8 cellular contexts compared by ENCODE assay signal in genomic region chr19:4971424-4971793, GRCh38. TPM values are rescaled to one million over a fixed set of nuclear protein-coding genes. Genes with fewer than 3 reads are reported as not detected.
DNase-seq lines count a peak whose midpoint lies in the region; ATAC-seq and TF ChIP-seq lines count a peak whose summit lies in the region.

No MANE protein-coding gene starts in this region.

- DNase-seq in HPDE6-E6E7 (ENCODE audit: extremely low spot score) (peak; percentile 66), fibroblast of the aortic adventitia (ENCODE audit: low read depth) (no peak), retina (peak; percentile 57), COLO829 (ENCODE audit: low spot score) (no peak), DMS114 treated with DMSO at 0.1 percent for 48 hours (lab: John Stamatoyannopoulos, UW; ENCODE audit: unreplicated experiment) (no peak)
- peak; percentile 54 for DNase-seq in activated CD4-positive, alpha-beta memory T cell treated with anti-CD3 and anti-CD28 coated beads for 36 hours

- peak overlapping the region; percentile 74 to 95 (median 80) for H3K4me3 ChIP-seq in BLaER1 treated with 17β-estradiol and CSF1 and Interleukin-3, amounts not matched to agents 10 nM and 100 nM
- peak overlapping the region; percentile 82 for H3K4me3 ChIP-seq in fibroblast of the aortic adventitia (ENCODE audit: low read depth, low read length)

- peaks cover 35% of the 10 kb centered on the region for H3K4me1 Mint-ChIP-seq in activated CD4-positive, alpha-beta memory T cell treated with anti-CD3 and anti-CD28 coated beads for 36 hours (ENCODE audit: low read depth)

- no peaks in the 10 kb centered on the region for H3K9me3 Mint-ChIP-seq in activated CD4-positive, alpha-beta memory T cell treated with anti-CD3 and anti-CD28 coated beads for 36 hours

- no peak for ATAC-seq in HG02981 (IDR thresholded peaks at IDR 0.05; ENCODE audit: unreplicated experiment)

- no peaks in the 10 kb centered on the region for H3K27me3 Mint-ChIP-seq in activated CD4-positive, alpha-beta memory T cell treated with anti-CD3 and anti-CD28 coated beads for 36 hours

- peaks cover 79 to 90% (median 87%) of the 10 kb centered on the region in 10 experiments for H3K4me1 ChIP-seq in BLaER1 treated with 17β-estradiol and CSF1 and Interleukin-3, amounts not matched to agents 10 nM and 100 nM

- peak overlapping the region in 9 of 11 experiments; percentile 82 to 92 (median 85); a peak in 18 of 22 replicates for H3K27ac ChIP-seq in BLaER1 treated with 17β-estradiol and CSF1 and Interleukin-3, amounts not matched to agents 10 nM and 100 nM

- no peaks in the 10 kb centered on the region; a peak in 1 of 22 replicates for H3K27me3 ChIP-seq in BLaER1 treated with 17β-estradiol and CSF1 and Interleukin-3, amounts not matched to agents 10 nM and 100 nM

- H3K36me3 ChIP-seq in BLaER1 treated with 17β-estradiol and CSF1 and Interleukin-3, amounts not matched to agents 10 nM and 100 nM, result no peaks in the 10 kb centered on the region; a peak in 1 of 22 replicates

- H3K4me3 Mint-ChIP-seq in activated CD4-positive, alpha-beta memory T cell treated with anti-CD3 and anti-CD28 coated beads for 36 hours, result peak overlapping the region; percentile 89

- H3K9me3 ChIP-seq in BLaER1 treated with 17β-estradiol and CSF1 and Interleukin-3, amounts not matched to agents 10 nM and 100 nM (replicated peaks in 1 of 11), result no peaks in the 10 kb centered on the region

- no peak for TF ChIP-seq CTCF in fibroblast of the aortic adventitia (IDR thresholded peaks at IDR 0.05; ENCODE audit: insufficient read depth, low read length)

- H3K4me2 ChIP-seq in BLaER1 treated with 17β-estradiol and CSF1 and Interleukin-3, amounts not matched to agents 10 nM and 100 nM, result peak overlapping the region; percentile 93 to 100 (median 98)

- intact Hi-C loops in activated CD4-positive, alpha-beta memory T cell treated with anti-CD3 and anti-CD28 coated beads for 36 hours (cut with micrococcal nuclease), result no loop called here

- peaks cover 45 to 92% (median 76%) of the 10 kb centered on the region in 11 experiments for H4K20me1 ChIP-seq in BLaER1 treated with 17β-estradiol and CSF1 and Interleukin-3, amounts not matched to agents 10 nM and 100 nM

- no peak overlapping the region for H3K27ac Mint-ChIP-seq in activated CD4-positive, alpha-beta memory T cell treated with anti-CD3 and anti-CD28 coated beads for 36 hours

- CTCF ChIA-PET in activated CD4-positive, alpha-beta memory T cell treated with anti-CD3 and anti-CD28 coated beads for 36 hours (lab: Charles Lee), result interaction anchor here (0.6 to 2.3 kb wide), 6 partner anchors 11 to 182 kb away, joined by 3 to 21 read pairs (median 3); no protein-coding TSS in a partner anchor

- peaks cover 3% of the 10 kb centered on the region for H3K36me3 Mint-ChIP-seq in activated CD4-positive, alpha-beta memory T cell treated with anti-CD3 and anti-CD28 coated beads for 36 hours

- peak overlapping the region; percentile 87 to 97 (median 91) for H3K9ac ChIP-seq in BLaER1 treated with 17β-estradiol and CSF1 and Interleukin-3, amounts not matched to agents 10 nM and 100 nM

- POLR2A ChIA-PET in activated CD4-positive, alpha-beta memory T cell treated with anti-CD3 and anti-CD28 coated beads for 36 hours (lab: Charles Lee), result interaction anchor here (1.0 kb wide), 1 partner anchor 748 kb away, joined by 3 read pairs; no protein-coding TSS in a partner anchor

RNA-seq across cellular contexts. Expression of gene KDM4B, which starts 2.5 kb away (rescaled TPM):
- 10 to 100 TPM; 19.2 to 20.6 TPM for total RNA-seq in activated CD4-positive, alpha-beta memory T cell treated with anti-CD3 and anti-CD28 coated beads for 36 hours
- 13.5 and 17.3 TPM in 2 replicates for total RNA-seq in fibroblast of the aortic adventitia (ENCODE audit: low replicate concordance)

Comparison
In these comparisons a context has a peak if more than half of its experiments do, and no peak if none do; other contexts are left out.
1. DNase-seq: peak in HPDE6-E6E7 (single experiment), activated CD4-positive, alpha-beta memory T cell treated with anti-CD3 and anti-CD28 coated beads for 36 hours (single experiment) and retina (single experiment); none in fibroblast of the aortic adventitia (single experiment), COLO829 (single experiment) and DMS114 treated with DMSO at 0.1 percent for 48 hours (single experiment).